ENCODE assay signal across 1 cellular context in the genomic region with DNA sequence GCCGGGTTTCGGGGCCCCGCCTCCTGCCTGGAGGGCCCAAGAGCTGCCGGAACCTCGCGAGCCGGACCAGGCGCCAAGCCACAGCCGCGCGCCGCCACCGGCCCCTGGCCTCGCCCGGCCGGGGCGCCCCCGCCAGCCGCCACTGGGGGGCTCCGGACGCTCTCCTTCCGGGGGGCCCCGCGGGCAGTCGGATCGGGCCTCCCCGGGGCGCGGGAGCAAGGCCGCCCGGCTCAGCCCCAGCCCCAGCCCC.
TF ChIP-seq lines count a peak whose summit lies in the region.

No MANE protein-coding gene starts in this region.

TF ChIP-seq in HepG2, 621 proteins besides CTCF, POLR2A, EP300 and RAD21 (continued from another document):
- TF ChIP-seq, protein P1, sequence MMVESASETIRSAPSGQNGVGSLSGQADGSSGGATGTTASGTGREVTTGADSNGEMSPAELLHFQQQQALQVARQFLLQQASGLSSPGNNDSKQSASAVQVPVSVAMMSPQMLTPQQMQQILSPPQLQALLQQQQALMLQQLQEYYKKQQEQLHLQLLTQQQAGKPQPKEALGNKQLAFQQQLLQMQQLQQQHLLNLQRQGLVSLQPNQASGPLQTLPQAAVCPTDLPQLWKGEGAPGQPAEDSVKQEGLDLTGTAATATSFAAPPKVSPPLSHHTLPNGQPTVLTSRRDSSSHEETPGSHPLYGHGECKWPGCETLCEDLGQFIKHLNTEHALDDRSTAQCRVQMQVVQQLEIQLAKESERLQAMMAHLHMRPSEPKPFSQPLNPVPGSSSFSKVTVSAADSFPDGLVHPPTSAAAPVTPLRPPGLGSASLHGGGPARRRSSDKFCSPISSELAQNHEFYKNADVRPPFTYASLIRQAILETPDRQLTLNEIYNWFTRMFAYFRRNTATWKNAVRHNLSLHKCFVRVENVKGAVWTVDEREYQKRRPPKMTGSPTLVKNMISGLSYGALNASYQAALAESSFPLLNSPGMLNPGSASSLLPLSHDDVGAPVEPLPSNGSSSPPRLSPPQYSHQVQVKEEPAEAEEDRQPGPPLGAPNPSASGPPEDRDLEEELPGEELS (CRISPR knock-in tag; IDR thresholded peaks at IDR 0.05): no peak
- no peak for TF ChIP-seq JUND (CRISPR knock-in tag; IDR thresholded peaks at IDR 0.05)
- TF ChIP-seq MBD4 (IDR thresholded peaks at IDR 0.05; ENCODE audit: borderline replicate concordance, low read length): no peak
- no peak for TF ChIP-seq ELF3 (CRISPR knock-in tag; IDR thresholded peaks at IDR 0.05)
- TF ChIP-seq PCBP2 (optimal IDR thresholded peaks at IDR 0.05; ENCODE audit: low read depth, low read length, poor library complexity, severe bottlenecking): no peak
- TF ChIP-seq RFX5 (IDR thresholded peaks at IDR 0.05; ENCODE audit: low read depth, low read length): 0 out of 2 replicates have a peak, but pooled peaks have one; percentile 6
- TF ChIP-seq NR1H2 (CRISPR knock-in tag; IDR thresholded peaks at IDR 0.05; ENCODE audit: borderline replicate concordance, low read depth): no peak
- TF ChIP-seq GLMP (CRISPR knock-in tag; IDR thresholded peaks at IDR 0.05; ENCODE audit: borderline replicate concordance): no peak
- peak; percentile 65; the same call in 1 of the 2 replicates for TF ChIP-seq MAZ (IDR thresholded peaks at IDR 0.05; ENCODE audit: borderline replicate concordance, low read depth, low read length)
- no peak for TF ChIP-seq MAZ (CRISPR knock-in tag; IDR thresholded peaks at IDR 0.05; ENCODE audit: low read depth)
- TF ChIP-seq NCOR1 (IDR thresholded peaks at IDR 0.05; ENCODE audit: borderline replicate concordance, low read length): no peak
- no peak for TF ChIP-seq SRSF9 (IDR thresholded peaks at IDR 0.05; ENCODE audit: borderline replicate concordance, insufficient read depth, low read depth, low read length, poor library complexity, severe bottlenecking)
- TF ChIP-seq, protein P2, sequence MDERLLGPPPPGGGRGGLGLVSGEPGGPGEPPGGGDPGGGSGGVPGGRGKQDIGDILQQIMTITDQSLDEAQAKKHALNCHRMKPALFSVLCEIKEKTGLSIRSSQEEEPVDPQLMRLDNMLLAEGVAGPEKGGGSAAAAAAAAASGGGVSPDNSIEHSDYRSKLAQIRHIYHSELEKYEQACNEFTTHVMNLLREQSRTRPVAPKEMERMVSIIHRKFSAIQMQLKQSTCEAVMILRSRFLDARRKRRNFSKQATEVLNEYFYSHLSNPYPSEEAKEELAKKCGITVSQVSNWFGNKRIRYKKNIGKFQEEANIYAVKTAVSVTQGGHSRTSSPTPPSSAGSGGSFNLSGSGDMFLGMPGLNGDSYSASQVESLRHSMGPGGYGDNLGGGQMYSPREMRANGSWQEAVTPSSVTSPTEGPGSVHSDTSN (CRISPR knock-in tag; IDR thresholded peaks at IDR 0.05): no peak
- no peak for TF ChIP-seq ZNF326 (CRISPR knock-in tag; IDR thresholded peaks at IDR 0.05; ENCODE audit: borderline replicate concordance)
- no peak for TF ChIP-seq ZEB1 (IDR thresholded peaks at IDR 0.05; ENCODE audit: insufficient replicate concordance, low read depth)
- no peak for TF ChIP-seq ZNF232 (CRISPR knock-in tag; IDR thresholded peaks at IDR 0.05; ENCODE audit: borderline replicate concordance)
- TF ChIP-seq ZNF792 (CRISPR knock-in tag; IDR thresholded peaks at IDR 0.05): no peak
- no peak for TF ChIP-seq KDM2A (CRISPR knock-in tag; IDR thresholded peaks at IDR 0.05; ENCODE audit: borderline replicate concordance, low read depth)
- TF ChIP-seq RELA (CRISPR knock-in tag; IDR thresholded peaks at IDR 0.05): no peak
- no peak for TF ChIP-seq ARNTL (CRISPR knock-in tag; IDR thresholded peaks at IDR 0.05)
- TF ChIP-seq, protein P3, sequence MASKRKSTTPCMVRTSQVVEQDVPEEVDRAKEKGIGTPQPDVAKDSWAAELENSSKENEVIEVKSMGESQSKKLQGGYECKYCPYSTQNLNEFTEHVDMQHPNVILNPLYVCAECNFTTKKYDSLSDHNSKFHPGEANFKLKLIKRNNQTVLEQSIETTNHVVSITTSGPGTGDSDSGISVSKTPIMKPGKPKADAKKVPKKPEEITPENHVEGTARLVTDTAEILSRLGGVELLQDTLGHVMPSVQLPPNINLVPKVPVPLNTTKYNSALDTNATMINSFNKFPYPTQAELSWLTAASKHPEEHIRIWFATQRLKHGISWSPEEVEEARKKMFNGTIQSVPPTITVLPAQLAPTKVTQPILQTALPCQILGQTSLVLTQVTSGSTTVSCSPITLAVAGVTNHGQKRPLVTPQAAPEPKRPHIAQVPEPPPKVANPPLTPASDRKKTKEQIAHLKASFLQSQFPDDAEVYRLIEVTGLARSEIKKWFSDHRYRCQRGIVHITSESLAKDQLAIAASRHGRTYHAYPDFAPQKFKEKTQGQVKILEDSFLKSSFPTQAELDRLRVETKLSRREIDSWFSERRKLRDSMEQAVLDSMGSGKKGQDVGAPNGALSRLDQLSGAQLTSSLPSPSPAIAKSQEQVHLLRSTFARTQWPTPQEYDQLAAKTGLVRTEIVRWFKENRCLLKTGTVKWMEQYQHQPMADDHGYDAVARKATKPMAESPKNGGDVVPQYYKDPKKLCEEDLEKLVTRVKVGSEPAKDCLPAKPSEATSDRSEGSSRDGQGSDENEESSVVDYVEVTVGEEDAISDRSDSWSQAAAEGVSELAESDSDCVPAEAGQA (IDR thresholded peaks at IDR 0.05; ENCODE audit: low read depth): peak; percentile 47; the same call in 1 of the 2 replicates
- TF ChIP-seq, protein P3 (CRISPR knock-in tag; IDR thresholded peaks at IDR 0.05; ENCODE audit: borderline replicate concordance): no peak
- TF ChIP-seq MEIS2 (CRISPR knock-in tag; IDR thresholded peaks at IDR 0.05): no peak
